ENCODE assay signal across 8 cellular contexts in the genomic region with DNA sequence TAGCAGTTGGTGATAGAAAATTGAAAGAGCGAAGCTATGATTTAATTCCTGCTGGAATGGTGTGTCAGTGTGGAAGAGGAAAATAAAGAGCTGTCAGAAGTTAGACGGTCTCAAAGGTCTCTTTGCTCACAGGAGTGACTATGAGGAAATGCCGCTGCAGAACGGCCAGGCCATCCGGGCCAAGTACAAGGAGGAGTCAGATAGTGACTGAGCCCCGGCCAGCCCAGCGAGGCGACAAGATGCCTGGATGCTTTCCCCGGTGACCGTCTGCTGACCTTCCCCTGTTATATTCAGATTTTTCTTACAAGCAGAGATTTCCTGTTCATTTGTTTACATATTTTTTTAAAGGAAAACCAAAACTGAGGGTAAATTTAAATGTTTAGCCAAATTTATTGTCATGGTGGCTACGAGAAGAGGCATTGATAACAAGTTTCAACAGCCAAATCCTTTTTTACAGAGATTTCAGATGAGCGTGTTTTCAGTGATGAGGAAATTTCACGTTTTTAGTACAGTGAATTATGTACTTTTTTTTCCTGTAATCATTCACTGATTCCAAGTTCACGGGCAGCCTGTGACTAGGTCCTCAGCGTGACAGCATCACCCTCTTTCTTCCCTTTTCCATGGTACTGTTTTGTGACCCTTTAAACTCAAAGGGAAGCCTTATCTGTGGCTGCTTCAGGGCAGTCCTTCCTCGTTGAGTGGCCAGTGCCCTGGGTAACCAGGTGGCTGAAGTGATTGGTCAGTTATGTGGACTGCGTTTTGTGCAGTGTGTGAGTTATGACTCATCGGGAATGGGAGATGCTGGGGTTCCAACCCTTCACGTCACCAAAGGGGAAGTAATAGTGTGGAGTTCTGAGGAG. TPM values are rescaled to one million over a fixed set of nuclear protein-coding genes. Genes with fewer than 3 reads are reported as not detected.
DNase-seq lines count a peak whose midpoint lies in the region; ATAC-seq and TF ChIP-seq lines count a peak whose summit lies in the region.

No MANE protein-coding gene starts in this region.

- no peaks in the 10 kb centered on the region for H3K9me3 Mint-ChIP-seq in activated T-helper 1 cell treated with anti-CD3 and anti-CD28 coated beads, Interleukin-12 subunit alpha, Interleukin-12 subunit beta, Interleukin-2, Interleukin-4 antibody, amounts not matched to agents 30 ng/mL and 10 ng/mL and 1 ng/mL, durations not matched to agents 14 hours and 24 hours and 36 hours

- TF ChIP-seq CTCF in HFF-Myc (IDR thresholded peaks at IDR 0.05; ENCODE audit: low read depth, low read length, missing control alignments) (no peak), heart right ventricle (IDR thresholded peaks at IDR 0.05) (no peak)

- peaks cover 0 to 93% (median 21%) of the 10 kb centered on the region in 9 donors for H3K36me3 ChIP-seq in heart right ventricle

- peaks cover 8 to 35% (median 24%) of the 10 kb centered on the region in 9 donors for H3K4me1 ChIP-seq in heart right ventricle

- H3K4me1 Mint-ChIP-seq in activated T-helper 1 cell treated with anti-CD3 and anti-CD28 coated beads, Interleukin-12 subunit alpha, Interleukin-12 subunit beta, Interleukin-2, Interleukin-4 antibody, amounts not matched to agents 30 ng/mL and 10 ng/mL and 1 ng/mL, durations not matched to agents 14 hours and 24 hours and 36 hours (ENCODE audit: low read depth): peaks cover 35% of the 10 kb centered on the region

- no peaks in the 10 kb centered on the region for H3K27me3 ChIP-seq in heart right ventricle

- H3K36me3 Mint-ChIP-seq in activated T-helper 1 cell treated with anti-CD3 and anti-CD28 coated beads, Interleukin-12 subunit alpha, Interleukin-12 subunit beta, Interleukin-2, Interleukin-4 antibody, amounts not matched to agents 30 ng/mL and 10 ng/mL and 1 ng/mL, durations not matched to agents 14 hours and 24 hours and 36 hours (ENCODE audit: low read depth): peaks cover 51% of the 10 kb centered on the region

- H3K4me3 Mint-ChIP-seq in activated T-helper 1 cell treated with anti-CD3 and anti-CD28 coated beads, Interleukin-12 subunit alpha, Interleukin-12 subunit beta, Interleukin-2, Interleukin-4 antibody, amounts not matched to agents 30 ng/mL and 10 ng/mL and 1 ng/mL, durations not matched to agents 14 hours and 24 hours and 36 hours: no peak overlapping the region

- no peak overlapping the region for H3K4me3 ChIP-seq in HFF-Myc (replicated peaks; ENCODE audit: low read depth, low read length)
- H3K4me3 ChIP-seq in heart right ventricle: peak overlapping the region in 4 of 10 donors; percentile 3 to 17 (median 12)

- WGBS in heart right ventricle, 2 donors: 24 to 26% methylated on average over 19 of the region's 19 CpGs

- intact Hi-C loops in activated T-helper 1 cell treated with anti-CD3 and anti-CD28 coated beads, Interleukin-12 subunit alpha, Interleukin-12 subunit beta, Interleukin-2, Interleukin-4 antibody, amounts not matched to agents 30 ng/mL and 10 ng/mL and 1 ng/mL, durations not matched to agents 14 hours and 24 hours and 36 hours (cut with micrococcal nuclease): no loop called here
- intact Hi-C loops in heart right ventricle (cut with DNase I): loop anchor here in 4 of 10 donors (5.0 to 10.0 kb wide), 2 partner anchors 60 to 63 kb away; no protein-coding TSS in a partner anchor
- intact Hi-C loops in sciatic nerve (cut with DNase I): no loop called here

- H3K27me3 Mint-ChIP-seq in activated T-helper 1 cell treated with anti-CD3 and anti-CD28 coated beads, Interleukin-12 subunit alpha, Interleukin-12 subunit beta, Interleukin-2, Interleukin-4 antibody, amounts not matched to agents 30 ng/mL and 10 ng/mL and 1 ng/mL, durations not matched to agents 14 hours and 24 hours and 36 hours (ENCODE audit: insufficient read depth): no peaks in the 10 kb centered on the region

- DNase-seq in HFF-Myc (ENCODE audit: extremely low read depth, low read depth) (peak; percentile 49), heart right ventricle (peak; percentile 81), sciatic nerve (ENCODE audit: low spot score) (no peak), NCI-H2227 (lab: John Stamatoyannopoulos, UW; ENCODE audit: unreplicated experiment) (no peak), SKM-1 treated with dmso at 0.1 percent for 144 hours (lab: John Stamatoyannopoulos, UW; ENCODE audit: unreplicated experiment) (no peak), NCI-H345 (lab: John Stamatoyannopoulos, UW) (no peak)
- DNase-seq in activated T-helper 1 cell treated with anti-CD3 and anti-CD28 coated beads, Interleukin-12 subunit alpha, Interleukin-12 subunit beta, Interleukin-2, Interleukin-4 antibody, amounts not matched to agents 30 ng/mL and 10 ng/mL and 1 ng/mL, durations not matched to agents 14 hours and 24 hours and 36 hours (ENCODE audit: low spot score): no peak

- peak overlapping the region; percentile 38 to 84 (median 74) for H3K27ac ChIP-seq in heart right ventricle

- no peaks in the 10 kb centered on the region for H3K9me3 ChIP-seq in heart right ventricle

- H3K27ac Mint-ChIP-seq in activated T-helper 1 cell treated with anti-CD3 and anti-CD28 coated beads, Interleukin-12 subunit alpha, Interleukin-12 subunit beta, Interleukin-2, Interleukin-4 antibody, amounts not matched to agents 30 ng/mL and 10 ng/mL and 1 ng/mL, durations not matched to agents 14 hours and 24 hours and 36 hours: peak overlapping the region; percentile 78

- ATAC-seq in heart right ventricle (peak; percentile 86 to 94 (median 92)), sciatic nerve (peak; percentile 90), HG03196 (IDR thresholded peaks at IDR 0.05; ENCODE audit: unreplicated experiment) (no peak)

RNA-seq across cellular contexts. Expression of a gene that starts 12.6 kb away (rescaled TPM):
- total RNA-seq in activated T-helper 1 cell treated with anti-CD3 and anti-CD28 coated beads, Interleukin-12 subunit alpha, Interleukin-12 subunit beta, Interleukin-2, Interleukin-4 antibody, amounts not matched to agents 30 ng/mL and 10 ng/mL and 1 ng/mL, durations not matched to agents 14 hours and 24 hours and 36 hours: 103 and 105 TPM in 2 replicates
- total RNA-seq in heart right ventricle (100 to 1,000 TPM; 110 to 173 (median 122) TPM), sciatic nerve (58.6 TPM)
- 100 to 1,000 TPM; 106 to 211 TPM for polyA plus RNA-seq in heart right ventricle

RNA-seq across cellular contexts. Expression of a gene that starts 17.9 kb away (rescaled TPM):
- 123 and 139 TPM in 2 replicates for total RNA-seq in activated T-helper 1 cell treated with anti-CD3 and anti-CD28 coated beads, Interleukin-12 subunit alpha, Interleukin-12 subunit beta, Interleukin-2, Interleukin-4 antibody, amounts not matched to agents 30 ng/mL and 10 ng/mL and 1 ng/mL, durations not matched to agents 14 hours and 24 hours and 36 hours
- total RNA-seq in heart right ventricle (10 to 100 TPM in 3 of 10 donors, 1 to 10 TPM in 7; 3.6 to 11.9 (median 8.0) TPM), sciatic nerve (2.5 TPM)
- polyA plus RNA-seq in heart right ventricle: 1 to 10 TPM; 8.0 to 8.4 TPM

Comparison
In these comparisons a context has a peak if more than half of its experiments do, and no peak if none do; other contexts are left out.
1. DNase-seq: peak in HFF-Myc (single experiment) and heart right ventricle (2 of 2); none in activated T-helper 1 cell treated with anti-CD3 and anti-CD28 coated beads, Interleukin-12 subunit alpha, Interleukin-12 subunit beta, Interleukin-2, Interleukin-4 antibody, amounts not matched to agents 30 ng/mL and 10 ng/mL and 1 ng/mL, durations not matched to agents 14 hours and 24 hours and 36 hours (single experiment), sciatic nerve (single experiment), NCI-H2227 (single experiment), SKM-1 treated with dmso at 0.1 percent for 144 hours (single experiment) and NCI-H345 (single experiment).